15 cellular contexts compared by ENCODE assay signal in genomic region chr20:56418385-56418861, GRCh38. TPM values are rescaled to one million over a fixed set of nuclear protein-coding genes. Genes with fewer than 3 reads are reported as not detected.
DNase-seq lines count a peak whose midpoint lies in the region; ATAC-seq, FAIRE-seq and TF ChIP-seq lines count a peak whose summit lies in the region.
"Had no signal": no experiment of that assay in that cellular context is flagged by ENCODE, and none has a peak within 500 bp of the region (broad histone marks: within the 10 kb centered on the region; RNA-seq: fewer than 3 reads in every experiment).

No MANE protein-coding gene starts in this region.

- no peak overlapping the region for H3K4me3 ChIP-seq in transverse colon
- H3K4me3 ChIP-seq in Karpas-422 (ENCODE audit: low read length) = no peak overlapping the region
- H3K4me3 ChIP-seq: adrenal gland, smooth muscle cell had no signal

- TF ChIP-seq EP300 in transverse colon (IDR thresholded peaks at IDR 0.05; ENCODE audit: low read depth) = no peak

- ATAC-seq in Right ventricle myocardium superior (ENCODE audit: poor library complexity) (peak; percentile 9), Right ventricle myocardium inferior (no peak), left ventricle myocardium superior (peak; percentile 39)
- peak; percentile 62 to 71 for ATAC-seq in activated naive CD4-positive, alpha-beta T cell treated with anti-CD3 and anti-CD28 coated beads, Interleukin-2, amount 50 U/mL, for 72 hours
- ATAC-seq: stimulated activated memory B cell treated with anti-CD40 and anti-IgM and Interleukin-4, amounts not matched to agents 10 μg/mL and 1 μg/mL and 100 μg/mL, for 72 hours had no signal

- no peaks in the 10 kb centered on the region for H3K9me2 ChIP-seq in Karpas-422 (replicated peaks; ENCODE audit: insufficient read depth, low read length)

- in situ Hi-C loops in transverse colon (cut with MboI; ENCODE audit: low pct_ligation_motif_present in 1 of 4, low pct_unique_long_range_greater_than_20kb in 1 of 4, low sequenced_read_pairs in 3 of 4) = no loop called here

- no peak overlapping the region for H2AFZ ChIP-seq in Karpas-422 (ENCODE audit: low read length)

- intact Hi-C loops in Right ventricle myocardium superior (cut with DNase I) (no loop called here), Right ventricle myocardium inferior (cut with DNase I) (loop anchor here (1.0 kb wide), 1 partner anchor 10 kb away; no protein-coding TSS in a partner anchor), left ventricle myocardium superior (cut with micrococcal nuclease) (no loop called here), transverse colon (cut with DNase I; ENCODE audit: low total_unique reads) (no loop called here)

- TF ChIP-seq CTCF in transverse colon (IDR thresholded peaks at IDR 0.05) = no peak

- H3K36me3 ChIP-seq in transverse colon = no peaks in the 10 kb centered on the region
- H3K36me3 ChIP-seq in Karpas-422 (ENCODE audit: insufficient read depth, low read length) = no peaks in the 10 kb centered on the region
- H3K36me3 ChIP-seq: adrenal gland had no signal

- H3K36me3 Mint-ChIP-seq in activated naive CD4-positive, alpha-beta T cell treated with anti-CD3 and anti-CD28 coated beads, Interleukin-2, amount 50 U/mL, for 72 hours = peaks cover 0 to 20% of the 10 kb centered on the region in 2 donors

- no peaks in the 10 kb centered on the region for H3K79me2 ChIP-seq in Karpas-422 (ENCODE audit: low read length)

- H4K20me1 ChIP-seq in Karpas-422 (ENCODE audit: insufficient read depth, low read depth, low read length) = no peaks in the 10 kb centered on the region

- peak overlapping the region; percentile 33 to 69 (median 48) for H3K27ac ChIP-seq in transverse colon
- H3K27ac ChIP-seq in Karpas-422 (ENCODE audit: low read length) = no peak overlapping the region
- H3K27ac ChIP-seq: foreskin keratinocyte had no signal

- H3K4me2 ChIP-seq in Karpas-422 (ENCODE audit: low read depth, low read length, poor library complexity, severe bottlenecking) = no peak overlapping the region
- H3K4me2 ChIP-seq: smooth muscle cell had no signal

- H3K9me3 ChIP-seq in transverse colon (no peaks in the 10 kb centered on the region), Karpas-422 (ENCODE audit: low read length) (no peaks in the 10 kb centered on the region)
- H3K9me3 ChIP-seq: adrenal gland had no signal

- 71 to 73% methylated on average over 11 of the region's 11 CpGs for WGBS in transverse colon (ENCODE audit: low coverage in 1 of 2), 2 donors

- DNase-seq in Right ventricle myocardium superior (no peak), Right ventricle myocardium inferior (ENCODE audit: missing footprints) (no peak), left ventricle myocardium superior (no peak), transverse colon (no peak), SIG-M5 treated with dmso at 0.1 percent for 504 hours (lab: John Stamatoyannopoulos, UW; ENCODE audit: unreplicated experiment) (no peak), Karpas-422 (no peak), GM12892 (ENCODE audit: insufficient read length) (no peak)
- DNase-seq in activated naive CD4-positive, alpha-beta T cell treated with anti-CD3 and anti-CD28 coated beads, Interleukin-2, amount 50 U/mL, for 72 hours (ENCODE audit: low spot score in 2 of 2) = no peak
- DNase-seq: foreskin keratinocyte, mammary epithelial cell, NCI-H524 treated with DMSO at 0.1 percent for 48 hours had no signal

- TF ChIP-seq POLR2A in transverse colon (IDR thresholded peaks at IDR 0.05) (no peak), GM12892 (IDR thresholded peaks at IDR 0.05; ENCODE audit: low read depth, low read length) (no peak)

- H3K27me3 ChIP-seq in transverse colon (no peaks in the 10 kb centered on the region), Karpas-422 (ENCODE audit: low read length) (no peaks in the 10 kb centered on the region)
- H3K27me3 ChIP-seq: adrenal gland, foreskin keratinocyte had no signal

- peaks cover 0 to 4% of the 10 kb centered on the region in 2 donors for H3K9me3 Mint-ChIP-seq in activated naive CD4-positive, alpha-beta T cell treated with anti-CD3 and anti-CD28 coated beads, Interleukin-2, amount 50 U/mL, for 72 hours
- H3K9me3 Mint-ChIP-seq: IgD-negative memory B cell; stimulated activated memory B cell treated with anti-CD40 and anti-IgM and Interleukin-4, amounts not matched to agents 10 μg/mL and 1 μg/mL and 100 μg/mL, for 72 hours had no signal

- FAIRE-seq in GM12892 (lab: Jason Lieb, UNC) = no peak

- no peak overlapping the region for H3K9ac ChIP-seq in Karpas-422 (ENCODE audit: low read length)

- peak overlapping the region; percentile 83 to 98 for H3K27ac Mint-ChIP-seq in activated naive CD4-positive, alpha-beta T cell treated with anti-CD3 and anti-CD28 coated beads, Interleukin-2, amount 50 U/mL, for 72 hours
- H3K27ac Mint-ChIP-seq: stimulated activated memory B cell treated with anti-CD40 and anti-IgM and Interleukin-4, amounts not matched to agents 10 μg/mL and 1 μg/mL and 100 μg/mL, for 72 hours had no signal

- H3K4me1 ChIP-seq in transverse colon = peaks cover 0 to 6% (median 0%) of the 10 kb centered on the region in 4 donors
- H3K4me1 ChIP-seq in Karpas-422 (ENCODE audit: low read length) = no peaks in the 10 kb centered on the region
- H3K4me1 ChIP-seq: foreskin keratinocyte had no signal

RNA-seq across cellular contexts. Expression of gene CASS4, which starts 6.4 kb away (rescaled TPM):
- total RNA-seq in Right ventricle myocardium superior = 0.40 TPM
- 0.41 TPM for total RNA-seq in Right ventricle myocardium inferior
- 1 to 10 TPM; 5.1 to 6.5 TPM for total RNA-seq in activated naive CD4-positive, alpha-beta T cell treated with anti-CD3 and anti-CD28 coated beads, Interleukin-2, amount 50 U/mL, for 72 hours
- total RNA-seq in left ventricle myocardium superior = 0.55 TPM
- 1 to 10 TPM in 3 of 4 donors, not detected in 1; 1.1 to 1.4 (median 1.1) TPM for total RNA-seq in transverse colon
- not detected in 2 replicates for total RNA-seq in Karpas-422 (2014; rRNA removed; shearing (Covaris generic); ENCODE audit: low replicate concordance)
- polyA plus RNA-seq in GM12892 (2012; ENCODE audit: missing spikeins) = 0.15 TPM
- total RNA-seq: foreskin keratinocyte had no signal
- polyA plus RNA-seq: mammary epithelial cell had no signal

RNA-seq across cellular contexts. Expression of gene CSTF1, which starts 26.0 kb away (rescaled TPM):
- 16.8 TPM for total RNA-seq in Right ventricle myocardium superior
- total RNA-seq in Right ventricle myocardium inferior = 18.6 TPM
- 10 to 100 TPM; 68.5 to 88.7 TPM for total RNA-seq in activated naive CD4-positive, alpha-beta T cell treated with anti-CD3 and anti-CD28 coated beads, Interleukin-2, amount 50 U/mL, for 72 hours
- total RNA-seq in left ventricle myocardium superior = 19.5 TPM
- 10 to 100 TPM in 2 of 4 donors, 1 to 10 TPM in 2; 5.2 to 21.8 (median 14.2) TPM for total RNA-seq in transverse colon
- 41.5 and 75.2 TPM in 2 replicates for total RNA-seq in Karpas-422 (2014; rRNA removed; shearing (Covaris generic); ENCODE audit: low replicate concordance)
- 32.8 TPM for polyA plus RNA-seq in GM12892 (2012; ENCODE audit: missing spikeins)

RNA-seq across cellular contexts. Expression of gene AURKA, which starts 26.4 kb away (rescaled TPM):
- total RNA-seq in Right ventricle myocardium superior (6.0 TPM), Right ventricle myocardium inferior (8.4 TPM), left ventricle myocardium superior (7.0 TPM), transverse colon (10 to 100 TPM in 1 of 4 donors, 1 to 10 TPM in 2, under 1 TPM in 1; 0.75 to 12.4 (median 4.9) TPM)
- 100 to 1,000 TPM in 1 of 2 donors, 10 to 100 TPM in 1; 93.0 to 130 TPM for total RNA-seq in activated naive CD4-positive, alpha-beta T cell treated with anti-CD3 and anti-CD28 coated beads, Interleukin-2, amount 50 U/mL, for 72 hours
- 46.8 and 53.8 TPM in 2 replicates for total RNA-seq in Karpas-422 (2014; rRNA removed; shearing (Covaris generic); ENCODE audit: low replicate concordance)
- 22.2 TPM for polyA plus RNA-seq in GM12892 (2012; ENCODE audit: missing spikeins)

RNA-seq across cellular contexts. Expression of gene RTF2, which starts 50.0 kb away (rescaled TPM):
- total RNA-seq in Right ventricle myocardium superior (78.7 TPM), Right ventricle myocardium inferior (87.1 TPM), left ventricle myocardium superior (82.4 TPM), transverse colon (100 to 1,000 TPM in 1 of 4 donors, 10 to 100 TPM in 3; 49.5 to 130 (median 50.5) TPM)
- total RNA-seq in activated naive CD4-positive, alpha-beta T cell treated with anti-CD3 and anti-CD28 coated beads, Interleukin-2, amount 50 U/mL, for 72 hours = 10 to 100 TPM; 75.8 to 85.5 TPM
- 43.3 and 46.0 TPM in 2 replicates for total RNA-seq in Karpas-422 (2014; rRNA removed; shearing (Covaris generic); ENCODE audit: low replicate concordance)
- polyA plus RNA-seq in GM12892 (2012; ENCODE audit: missing spikeins) = 68.4 TPM

RNA-seq across cellular contexts. Expression of gene FAM210B, which starts 59.6 kb away (rescaled TPM):
- total RNA-seq in Right ventricle myocardium superior (61.3 TPM), Right ventricle myocardium inferior (60.3 TPM), left ventricle myocardium superior (58.7 TPM), transverse colon (10 to 100 TPM; 15.3 to 30.7 (median 25.5) TPM)
- 1 to 10 TPM; 5.8 to 6.3 TPM for total RNA-seq in activated naive CD4-positive, alpha-beta T cell treated with anti-CD3 and anti-CD28 coated beads, Interleukin-2, amount 50 U/mL, for 72 hours
- not detected in 2 replicates for total RNA-seq in Karpas-422 (2014; rRNA removed; shearing (Covaris generic); ENCODE audit: low replicate concordance)
- polyA plus RNA-seq in GM12892 (2012; ENCODE audit: missing spikeins) = 2.1 TPM
